In genomic region chr5:43000198-43000840, GRCh38 we compare ENCODE assay signal across 9 cellular contexts. TPM values are rescaled to one million over a fixed set of nuclear protein-coding genes. Genes with fewer than 3 reads are reported as not detected.
A peak's percentile ranks its signal among the peaks of the same experiment; 100 is the strongest.
DNase-seq lines count a peak whose midpoint lies in the region; ATAC-seq and TF ChIP-seq lines count a peak whose summit lies in the region.
"Had no signal": no experiment of that assay in that cellular context is flagged by ENCODE, and none has a peak within 500 bp of the region (broad histone marks: within the 10 kb centered on the region; RNA-seq: fewer than 3 reads in every experiment).

No MANE protein-coding gene starts in this region.

- H3K9ac ChIP-seq in iPS-15b (ENCODE audit: low read depth, low read length) (no peak overlapping the region), skeletal muscle tissue (ENCODE audit: low read depth in 1 of 3, low read length in 3 of 3) (peak overlapping the region in 2 of 3 donors; percentile 8 to 54)

- H3K4me1 ChIP-seq in iPS-15b (ENCODE audit: control insufficient read depth, insufficient read depth, low read length) (no peaks in the 10 kb centered on the region), skeletal muscle tissue (ENCODE audit: control insufficient read depth in 3 of 3, insufficient read depth in 3 of 3, low read length in 3 of 3) (peaks cover 0 to 4% (median 3%) of the 10 kb centered on the region in 3 donors)

- no peak for TF ChIP-seq CTCF in HFF-Myc (IDR thresholded peaks at IDR 0.05; ENCODE audit: low read depth, low read length, missing control alignments)
- TF ChIP-seq CTCF in astrocyte of the cerebellum (IDR thresholded peaks at IDR 0.05; ENCODE audit: low read depth, low read length, missing control alignments) = no peak

- peak overlapping the region; percentile 42 for H3K4me3 ChIP-seq in HFF-Myc (replicated peaks; ENCODE audit: low read depth, low read length)
- peak overlapping the region; percentile 38 for H3K4me3 ChIP-seq in astrocyte of the cerebellum (ENCODE audit: low read depth, low read length)
- H3K4me3 ChIP-seq in iPS-15b (ENCODE audit: low read depth, low read length) = peak overlapping the region; percentile 43
- peak overlapping the region; percentile 17 to 49 (median 39) for H3K4me3 ChIP-seq in skeletal muscle tissue (ENCODE audit: low read length in 3 of 3)

- H3K9me3 ChIP-seq in iPS-15b (ENCODE audit: control insufficient read depth, insufficient read depth, low read length) = no peaks in the 10 kb centered on the region
- no peaks in the 10 kb centered on the region for H3K9me3 ChIP-seq in skeletal muscle tissue (ENCODE audit: control insufficient read depth in 3 of 3, low read length in 3 of 3)

- no peak overlapping the region for H3K27ac ChIP-seq in skeletal muscle tissue (ENCODE audit: low read depth, low read length)

- in situ Hi-C loops in astrocyte of the cerebellum (cut with HindIII; ENCODE audit: low sequenced_read_pairs) = no loop called here

- ATAC-seq in GM21515 (IDR thresholded peaks at IDR 0.05; ENCODE audit: unreplicated experiment) = no peak

- no peak for DNase-seq in HFF-Myc (ENCODE audit: extremely low read depth, low read depth)
- DNase-seq in astrocyte of the cerebellum (ENCODE audit: low read depth) = no peak
- DNase-seq in NOMO-1 treated with DMSO at 0.1 percent for 48 hours (lab: John Stamatoyannopoulos, UW; ENCODE audit: unreplicated experiment) = no peak
- DNase-seq in NCI-H2171 (lab: John Stamatoyannopoulos, UW) = no peak
- DNase-seq in putamen (ENCODE audit: low spot score) = no peak
- DNase-seq: NCI-H1436 had no signal

- H3K27me3 ChIP-seq in iPS-15b (ENCODE audit: control insufficient read depth, insufficient read depth, low read length) (peaks cover 99% of the 10 kb centered on the region), skeletal muscle tissue (ENCODE audit: control insufficient read depth in 3 of 3, insufficient read depth in 3 of 3, low read length in 3 of 3) (peaks cover 13 to 68% (median 56%) of the 10 kb centered on the region in 3 donors)

- H3K36me3 ChIP-seq in iPS-15b (ENCODE audit: control insufficient read depth, insufficient read depth, low read length) = no peaks in the 10 kb centered on the region
- no peaks in the 10 kb centered on the region for H3K36me3 ChIP-seq in skeletal muscle tissue (ENCODE audit: control insufficient read depth in 3 of 3, insufficient read depth in 3 of 3, low read length in 3 of 3)

RNA-seq across cellular contexts. Expression of gene ANXA2R, which starts 39.8 kb away (rescaled TPM):
- 1.6 TPM for total RNA-seq in skeletal muscle tissue
